In genomic region chr13:33284916-33285315, GRCh38 we compare ENCODE assay signal across 8 cellular contexts.
DNase-seq lines count a peak whose midpoint lies in the region; ATAC-seq and TF ChIP-seq lines count a peak whose summit lies in the region.

No MANE protein-coding gene starts in this region.

- H3K4me3 Mint-ChIP-seq in stimulated activated naive B cell treated with anti-CD40 and anti-IgM and Interleukin-4, amounts not matched to agents 10 μg/mL and 1 μg/mL and 100 μg/mL, for 72 hours = peak overlapping the region; percentile 88 to 90

- no peaks in the 10 kb centered on the region for H3K9me3 Mint-ChIP-seq in stimulated activated naive B cell treated with anti-CD40 and anti-IgM and Interleukin-4, amounts not matched to agents 10 μg/mL and 1 μg/mL and 100 μg/mL, for 72 hours

- no peak for TF ChIP-seq CTCF in GM06990 (IDR thresholded peaks at IDR 0.05; ENCODE audit: insufficient read depth, low read length, poor library complexity, severe bottlenecking)

- H3K36me3 ChIP-seq in GM06990 (ENCODE audit: control insufficient read depth, insufficient read depth, low read length) = no peaks in the 10 kb centered on the region

- H3K27ac ChIP-seq in angular gyrus (ENCODE audit: low read depth, low read length) = peak overlapping the region; percentile 83

- peak; percentile 17 for ATAC-seq in HG02759 (IDR thresholded peaks at IDR 0.05; ENCODE audit: unreplicated experiment)
- peak in 1 of 2 donors; percentile 12 for ATAC-seq in stimulated activated naive B cell treated with anti-CD40 and anti-IgM and Interleukin-4, amounts not matched to agents 10 μg/mL and 1 μg/mL and 100 μg/mL, for 72 hours (replicated peaks)

- peak overlapping the region; percentile 79 for H3K4me3 ChIP-seq in GM06990 (replicated peaks; ENCODE audit: low read depth, low read length)

- peaks cover 10 to 18% of the 10 kb centered on the region in 2 donors for H3K4me1 Mint-ChIP-seq in stimulated activated naive B cell treated with anti-CD40 and anti-IgM and Interleukin-4, amounts not matched to agents 10 μg/mL and 1 μg/mL and 100 μg/mL, for 72 hours

- H3K36me3 Mint-ChIP-seq in stimulated activated naive B cell treated with anti-CD40 and anti-IgM and Interleukin-4, amounts not matched to agents 10 μg/mL and 1 μg/mL and 100 μg/mL, for 72 hours = no peaks in the 10 kb centered on the region

- H3K27me3 Mint-ChIP-seq in stimulated activated naive B cell treated with anti-CD40 and anti-IgM and Interleukin-4, amounts not matched to agents 10 μg/mL and 1 μg/mL and 100 μg/mL, for 72 hours = peaks cover 30 to 41% of the 10 kb centered on the region in 2 donors

- no peak for DNase-seq in GM06990 (ENCODE audit: extremely low read depth, insufficient read length)
- DNase-seq in iris pigment epithelial cell (ENCODE audit: low read depth) = peak; percentile 54
- DNase-seq in stimulated activated naive B cell treated with anti-CD40 and anti-IgM and Interleukin-4, amounts not matched to agents 10 μg/mL and 1 μg/mL and 100 μg/mL, for 72 hours = no peak
- no peak for DNase-seq in NCI-H2196 (lab: John Stamatoyannopoulos, UW; ENCODE audit: unreplicated experiment)
- no peak for DNase-seq in Ammon's horn (ENCODE audit: low spot score)
- no peak for DNase-seq in stimulated activated CD4-positive, alpha-beta T cell treated with anti-CD3 and anti-CD28 coated beads, Interleukin-12 subunit alpha, Interleukin-12 subunit beta, amount 100 ng/mL, for 4 hours

- H3K27me3 ChIP-seq in GM06990 (replicated peaks; ENCODE audit: control insufficient read depth, insufficient read depth, low read length) = no peaks in the 10 kb centered on the region

- no peak overlapping the region for H3K27ac Mint-ChIP-seq in stimulated activated naive B cell treated with anti-CD40 and anti-IgM and Interleukin-4, amounts not matched to agents 10 μg/mL and 1 μg/mL and 100 μg/mL, for 72 hours
